Comparison of ENCODE assay signal across 8 cellular contexts in the genomic region with DNA sequence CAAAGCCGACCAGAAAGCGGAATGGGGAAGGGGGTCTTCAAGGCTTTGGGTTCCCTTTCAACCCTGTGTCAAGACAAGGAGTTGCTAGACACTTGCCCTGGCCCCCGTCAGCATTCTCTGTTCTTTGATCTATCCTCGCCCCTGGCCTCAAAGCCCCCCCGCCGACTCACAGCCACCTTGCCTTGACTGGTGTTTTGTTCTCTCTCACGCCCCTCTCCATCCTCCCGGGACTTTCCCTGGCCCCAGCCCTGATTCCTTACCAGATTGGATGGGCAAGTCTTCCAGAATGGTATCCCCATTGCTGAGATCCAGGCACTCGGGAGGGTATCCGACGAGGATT.
A peak's percentile ranks its signal among the peaks of the same experiment; 100 is the strongest.
DNase-seq lines count a peak whose midpoint lies in the region; ATAC-seq and TF ChIP-seq lines count a peak whose summit lies in the region.

No MANE protein-coding gene starts in this region.

- TF ChIP-seq CTCF in RWPE1 (conservative IDR thresholded peaks at IDR 0.05; ENCODE audit: low read depth) = no peak
- no peak for TF ChIP-seq CTCF in nephron (IDR thresholded peaks at IDR 0.05; ENCODE audit: unreplicated experiment in 3 of 3)

- CTCF ChIA-PET in RWPE1 (lab: Yijun Ruan, JAX) = interaction anchor here (0.5 to 1.2 kb wide), 5 partner anchors 13 to 262 kb away, joined by 3 to 8 read pairs (median 5); no protein-coding TSS in a partner anchor

- H3K27me3 Mint-ChIP-seq in nephron (ENCODE audit: low read depth) = no peaks in the 10 kb centered on the region

- H3K36me3 Mint-ChIP-seq in nephron (ENCODE audit: low read depth) = peaks cover 25% of the 10 kb centered on the region

- H3K4me3 Mint-ChIP-seq in nephron = peak overlapping the region; percentile 96 to 100 (median 98)

- no peak for DNase-seq in RWPE1 (ENCODE audit: low spot score)
- DNase-seq in effector CD8-positive, alpha-beta T cell (lab: John Stamatoyannopoulos, UW) = peak; percentile 38
- DNase-seq in UCSD-AML1 (lab: John Stamatoyannopoulos, UW; ENCODE audit: unreplicated experiment) = no peak
- no peak for DNase-seq in foreskin melanocyte
- DNase-seq in NCI-H2227 (lab: John Stamatoyannopoulos, UW; ENCODE audit: unreplicated experiment) = no peak

- H3K9me3 Mint-ChIP-seq in nephron = no peaks in the 10 kb centered on the region

- H3K27ac Mint-ChIP-seq in nephron = peak overlapping the region; percentile 90 to 99 (median 99)

- POLR2A ChIA-PET in RWPE1 (lab: Yijun Ruan, JAX; ENCODE audit: low non-redundant PET) = no interaction called here

- H3K27ac ChIP-seq in RWPE1 = peak overlapping the region; percentile 93

- peaks cover 61% of the 10 kb centered on the region for H3K4me1 Mint-ChIP-seq in nephron

- ATAC-seq in GM19035 (IDR thresholded peaks at IDR 0.05; ENCODE audit: unreplicated experiment) (peak; percentile 2), GM21447 (IDR thresholded peaks at IDR 0.05; ENCODE audit: unreplicated experiment) (no peak)
